ENCODE assay signal across 30 cellular contexts in genomic region chr1:172176206-172176605, GRCh38.
"Had no signal": no experiment of that assay in that cellular context is flagged by ENCODE, and none has a peak within 500 bp of the region (broad histone marks: within the 10 kb centered on the region; RNA-seq: fewer than 3 reads in every experiment).

No MANE protein-coding gene starts in this region.

- H3K36me3 ChIP-seq: colonic mucosa, gastrocnemius medialis, right atrium auricular region, suprapubic skin had no signal

- H2AFZ ChIP-seq: parathyroid adenoma had no signal

- H3K9me3 ChIP-seq: colonic mucosa, gastrocnemius medialis, right atrium auricular region, suprapubic skin had no signal

- H3K4me1 ChIP-seq: colonic mucosa, gastrocnemius medialis, parathyroid adenoma had no signal

- H3K4me2 ChIP-seq: smooth muscle cell had no signal

- H3K27ac ChIP-seq: colonic mucosa, epithelial cell of prostate, gastrocnemius medialis, parathyroid adenoma, right atrium auricular region, suprapubic skin had no signal

- H3K27me3 Mint-ChIP-seq: dendritic cell treated with granulocyte-macrophage colony-stimulating factor and Interleukin-4, amounts not matched to agents 40 ng/mL and 50 ng/mL, for 4 days; memory B cell; progenitor cell of endocrine pancreas; stimulated activated naive CD8-positive, alpha-beta T cell treated with anti-CD3 and anti-CD28 coated beads, Interleukin-15, amount 100 ng/mL, for 72 hours had no signal

- H3K36me3 Mint-ChIP-seq: naive thymus-derived CD8-positive, alpha-beta T cell had no signal

- H3K27me3 ChIP-seq: colonic mucosa, gastrocnemius medialis, right atrium auricular region, suprapubic skin had no signal

- DNase-seq: colonic mucosa; effector CD8-positive, alpha-beta T cell; endodermal cell; foreskin fibroblast; gastrocnemius medialis; head of caudate nucleus; left colon; left ventricle myocardium superior; midbrain; naive thymus-derived CD8-positive, alpha-beta T cell; stimulated activated CD4-positive, alpha-beta T cell treated with anti-CD3 and anti-CD28 coated beads, Interleukin-12 subunit alpha, Interleukin-12 subunit beta, amount 100 ng/mL, for 4 hours; stimulated activated CD4-positive, alpha-beta T cell treated with anti-CD3 and anti-CD28 coated beads, Interleukin-1b, Interleukin-23, amount 100 ng/mL, for 48 hours; stimulated activated CD4-positive, alpha-beta T cell treated with anti-CD3 and anti-CD28 coated beads, Interleukin-4, amount 100 ng/mL, for 1 hour; stimulated activated CD8-positive, alpha-beta memory T cell treated with anti-CD3 and anti-CD28 coated beads, Interleukin-4, amount 100 ng/mL, for 48 hours; stimulated activated naive CD4-positive, alpha-beta T cell; stimulated activated naive CD8-positive, alpha-beta T cell treated with anti-CD3 and anti-CD28 coated beads, Interleukin-15, amount 100 ng/mL, for 72 hours; trophoblast cell had no signal

- ATAC-seq: esophagus mucosa; gastrocnemius medialis; left colon; left ventricle myocardium superior; naive thymus-derived CD8-positive, alpha-beta T cell; sciatic nerve; stimulated activated naive CD8-positive, alpha-beta T cell treated with anti-CD3 and anti-CD28 coated beads, Interleukin-15, amount 100 ng/mL, for 72 hours had no signal

- H3K9ac ChIP-seq: parathyroid adenoma had no signal

- H3K4me3 Mint-ChIP-seq: dendritic cell treated with granulocyte-macrophage colony-stimulating factor and Interleukin-4, amounts not matched to agents 40 ng/mL and 50 ng/mL, for 4 days; endodermal cell; memory B cell; naive thymus-derived CD8-positive, alpha-beta T cell; neural crest cell; stimulated activated naive CD8-positive, alpha-beta T cell treated with anti-CD3 and anti-CD28 coated beads, Interleukin-15, amount 100 ng/mL, for 72 hours had no signal

- H3K9me3 Mint-ChIP-seq: dendritic cell treated with granulocyte-macrophage colony-stimulating factor and Interleukin-4, amounts not matched to agents 40 ng/mL and 50 ng/mL, for 4 days; endodermal cell; naive thymus-derived CD8-positive, alpha-beta T cell; neural crest cell; stimulated activated naive CD8-positive, alpha-beta T cell treated with anti-CD3 and anti-CD28 coated beads, Interleukin-15, amount 100 ng/mL, for 72 hours had no signal

- FAIRE-seq: islet of Langerhans had no signal

- H3K79me2 ChIP-seq: parathyroid adenoma had no signal

- H3K4me1 Mint-ChIP-seq: endodermal cell, neural crest cell had no signal

- H3K4me3 ChIP-seq: colonic mucosa, gastrocnemius medialis, lung, right atrium auricular region, smooth muscle cell, suprapubic skin had no signal

- H3K27ac Mint-ChIP-seq: dendritic cell treated with granulocyte-macrophage colony-stimulating factor and Interleukin-4, amounts not matched to agents 40 ng/mL and 50 ng/mL, for 4 days; endodermal cell; memory B cell; naive thymus-derived CD8-positive, alpha-beta T cell; progenitor cell of endocrine pancreas; stimulated activated naive CD8-positive, alpha-beta T cell treated with anti-CD3 and anti-CD28 coated beads, Interleukin-15, amount 100 ng/mL, for 72 hours had no signal
